In the genomic region with DNA sequence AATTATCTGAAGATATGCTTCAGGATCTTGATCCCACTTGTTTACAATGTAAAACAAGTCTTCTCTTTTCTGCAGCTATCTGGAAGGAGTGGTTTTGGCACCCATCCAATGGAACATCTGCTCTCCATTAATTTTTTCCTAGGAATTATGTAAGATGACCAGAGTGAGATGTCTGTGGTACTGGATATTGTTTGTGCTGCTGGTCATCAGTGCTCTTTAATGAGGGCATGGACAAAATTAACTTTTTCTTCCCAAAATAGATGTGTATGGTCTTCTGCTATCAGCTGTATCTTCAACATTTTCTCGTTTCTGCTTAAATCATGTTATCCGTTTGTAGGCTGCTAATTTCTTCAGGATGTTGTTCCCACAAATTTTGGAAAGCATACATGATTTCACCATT, we compare ENCODE assay signal across 23 cellular contexts.
DNase-seq lines count a peak whose midpoint lies in the region; ATAC-seq and TF ChIP-seq lines count a peak whose summit lies in the region.
"Had no signal": no experiment of that assay in that cellular context is flagged by ENCODE, and none has a peak within 500 bp of the region (broad histone marks: within the 10 kb centered on the region; RNA-seq: fewer than 3 reads in every experiment).

No MANE protein-coding gene starts in this region.

- no peak overlapping the region for H2AFZ ChIP-seq in fibroblast of lung (ENCODE audit: low read length)

- CTCF ChIA-PET in activated CD4-positive, alpha-beta memory T cell treated with anti-CD3 and anti-CD28 coated beads for 36 hours (lab: Charles Lee) = no interaction called here
- CTCF ChIA-PET in activated CD8-positive, alpha-beta memory T cell treated with anti-CD3 and anti-CD28 coated beads, Interleukin-2, amount 10 ng/mL, durations not matched to agents 7 days and 5 days (lab: Charles Lee) = no interaction called here

- no peaks in the 10 kb centered on the region for H3K4me1 ChIP-seq in fibroblast of lung (ENCODE audit: control insufficient read depth, extremely low read depth, insufficient read depth, low read length)

- DNase-seq in DMS 273 (lab: John Stamatoyannopoulos, UW; ENCODE audit: unreplicated experiment) (peak; percentile 74), NCI-H2171 treated with DMSO at 0.1 percent for 48 hours (lab: John Stamatoyannopoulos, UW) (peak; percentile 67), SHP77 treated with DMSO at 0.1 percent for 48 hours (lab: John Stamatoyannopoulos, UW) (peak; percentile 71), fibroblast of lung (ENCODE audit: low read depth in 2 of 2) (peak; percentile 1 to 9), NOMO-1 treated with dmso at 0.1 percent for 144 hours (lab: John Stamatoyannopoulos, UW; ENCODE audit: unreplicated experiment) (no peak)
- DNase-seq in activated CD4-positive, alpha-beta memory T cell treated with anti-CD3 and anti-CD28 coated beads for 36 hours = no peak
- DNase-seq in activated CD8-positive, alpha-beta memory T cell treated with anti-CD3 and anti-CD28 coated beads, Interleukin-2, amount 10 ng/mL, durations not matched to agents 7 days and 5 days = no peak
- DNase-seq: activated CD4-positive, alpha-beta T cell treated with anti-CD3 and anti-CD28 coated beads, Interleukin-2, amount 50 U/mL, for 4 hours; amniotic stem cell; CD8-positive, alpha-beta T cell; central memory CD4-positive, alpha-beta T cell; DND-41; erythroblast; H7; Kasumi-1; mammary epithelial cell; NCI-H1436; retina; SIG-M5; stimulated activated CD4-positive, alpha-beta T cell treated with anti-CD3 and anti-CD28 coated beads, Interleukin-12 subunit alpha, Interleukin-12 subunit beta, amount 100 ng/mL, for 4 hours had no signal

- no peak overlapping the region for H3K27ac ChIP-seq in fibroblast of lung (ENCODE audit: insufficient read depth, low read length)
- H3K27ac ChIP-seq: VCaP had no signal

- no peaks in the 10 kb centered on the region for H3K9me3 ChIP-seq in fibroblast of lung (ENCODE audit: control insufficient read depth, insufficient read depth, low read depth, low read length)

- ATAC-seq in activated CD8-positive, alpha-beta memory T cell treated with anti-CD3 and anti-CD28 coated beads, Interleukin-2, amount 10 ng/mL, durations not matched to agents 7 days and 5 days = no peak
- no peak for ATAC-seq in GM21367 (IDR thresholded peaks at IDR 0.05; ENCODE audit: unreplicated experiment)
- ATAC-seq: CD8-positive, alpha-beta T cell had no signal

- no peak overlapping the region for H3K4me3 Mint-ChIP-seq in activated CD4-positive, alpha-beta memory T cell treated with anti-CD3 and anti-CD28 coated beads for 36 hours
- H3K4me3 Mint-ChIP-seq in activated CD8-positive, alpha-beta memory T cell treated with anti-CD3 and anti-CD28 coated beads, Interleukin-2, amount 10 ng/mL, durations not matched to agents 7 days and 5 days = no peak overlapping the region
- H3K4me3 Mint-ChIP-seq: CD8-positive, alpha-beta T cell; type B pancreatic cell had no signal

- no peaks in the 10 kb centered on the region for H3K36me3 Mint-ChIP-seq in activated CD4-positive, alpha-beta memory T cell treated with anti-CD3 and anti-CD28 coated beads for 36 hours
- H3K36me3 Mint-ChIP-seq in activated CD8-positive, alpha-beta memory T cell treated with anti-CD3 and anti-CD28 coated beads, Interleukin-2, amount 10 ng/mL, durations not matched to agents 7 days and 5 days = no peaks in the 10 kb centered on the region
- H3K36me3 Mint-ChIP-seq: CD8-positive, alpha-beta T cell; type B pancreatic cell had no signal

- POLR2A ChIA-PET in activated CD4-positive, alpha-beta memory T cell treated with anti-CD3 and anti-CD28 coated beads for 36 hours (lab: Charles Lee) = no interaction called here

- peaks cover 3% of the 10 kb centered on the region for H3K9me3 Mint-ChIP-seq in activated CD4-positive, alpha-beta memory T cell treated with anti-CD3 and anti-CD28 coated beads for 36 hours
- peaks cover 2% of the 10 kb centered on the region for H3K9me3 Mint-ChIP-seq in activated CD8-positive, alpha-beta memory T cell treated with anti-CD3 and anti-CD28 coated beads, Interleukin-2, amount 10 ng/mL, durations not matched to agents 7 days and 5 days (ENCODE audit: low read depth)
- H3K9me3 Mint-ChIP-seq: type B pancreatic cell had no signal

- intact Hi-C loops in activated CD4-positive, alpha-beta memory T cell treated with anti-CD3 and anti-CD28 coated beads for 36 hours (cut with micrococcal nuclease) = no loop called here

- H3K9ac ChIP-seq in fibroblast of lung (ENCODE audit: insufficient read depth, low read length) = no peak overlapping the region

- no peak overlapping the region for H3K4me2 ChIP-seq in fibroblast of lung (ENCODE audit: extremely low read depth, insufficient read depth, low read length)

- TF ChIP-seq CTCF in fibroblast of lung (conservative IDR thresholded peaks at IDR 0.05 in 1 of 2, IDR thresholded peaks at IDR 0.05 in 1 of 2; ENCODE audit: low read depth in 1 of 2, low read length in 2 of 2) = no peak

- H3K27me3 ChIP-seq in fibroblast of lung (ENCODE audit: control insufficient read depth, insufficient read depth, low read length) = no peaks in the 10 kb centered on the region

- H3K4me1 Mint-ChIP-seq in activated CD4-positive, alpha-beta memory T cell treated with anti-CD3 and anti-CD28 coated beads for 36 hours (ENCODE audit: low read depth) = no peaks in the 10 kb centered on the region
- H3K4me1 Mint-ChIP-seq in activated CD8-positive, alpha-beta memory T cell treated with anti-CD3 and anti-CD28 coated beads, Interleukin-2, amount 10 ng/mL, durations not matched to agents 7 days and 5 days = no peaks in the 10 kb centered on the region

- H3K79me2 ChIP-seq in fibroblast of lung (ENCODE audit: control insufficient read depth, insufficient read depth, low read length) = no peaks in the 10 kb centered on the region

- H4K20me1 ChIP-seq in fibroblast of lung (ENCODE audit: control insufficient read depth, extremely low read depth, insufficient read depth, low read length) = no peaks in the 10 kb centered on the region

- no peaks in the 10 kb centered on the region for H3K27me3 Mint-ChIP-seq in activated CD4-positive, alpha-beta memory T cell treated with anti-CD3 and anti-CD28 coated beads for 36 hours
- H3K27me3 Mint-ChIP-seq in activated CD8-positive, alpha-beta memory T cell treated with anti-CD3 and anti-CD28 coated beads, Interleukin-2, amount 10 ng/mL, durations not matched to agents 7 days and 5 days = no peaks in the 10 kb centered on the region
- H3K27me3 Mint-ChIP-seq: type B pancreatic cell had no signal

- H3K36me3 ChIP-seq in fibroblast of lung (ENCODE audit: control insufficient read depth, insufficient read depth, low read length) = no peaks in the 10 kb centered on the region

- H3K27ac Mint-ChIP-seq in activated CD4-positive, alpha-beta memory T cell treated with anti-CD3 and anti-CD28 coated beads for 36 hours = no peak overlapping the region
- no peak overlapping the region for H3K27ac Mint-ChIP-seq in activated CD8-positive, alpha-beta memory T cell treated with anti-CD3 and anti-CD28 coated beads, Interleukin-2, amount 10 ng/mL, durations not matched to agents 7 days and 5 days
- H3K27ac Mint-ChIP-seq: CD8-positive, alpha-beta T cell; type B pancreatic cell had no signal

- H3K4me3 ChIP-seq in fibroblast of lung (replicated peaks in 1 of 4; ENCODE audit: control extremely low read depth in 1 of 4, insufficient read depth in 1 of 4, low read depth in 3 of 4, low read length in 4 of 4) = no peak overlapping the region

Comparison
In these comparisons a context has a peak if more than half of its experiments do, and no peak if none do; other contexts are left out.
1. DNase-seq: peak in DMS 273 (single experiment), NCI-H2171 treated with DMSO at 0.1 percent for 48 hours (single experiment), SHP77 treated with DMSO at 0.1 percent for 48 hours (single experiment) and fibroblast of lung (2 of 2); none in activated CD4-positive, alpha-beta memory T cell treated with anti-CD3 and anti-CD28 coated beads for 36 hours (single experiment), NOMO-1 treated with dmso at 0.1 percent for 144 hours (single experiment) and activated CD8-positive, alpha-beta memory T cell treated with anti-CD3 and anti-CD28 coated beads, Interleukin-2, amount 10 ng/mL, durations not matched to agents 7 days and 5 days (single experiment).